8 cellular contexts compared by ENCODE assay signal in genomic region chr10:26556756-26557640, GRCh38.
DNase-seq lines count a peak whose midpoint lies in the region; ATAC-seq, FAIRE-seq and TF ChIP-seq lines count a peak whose summit lies in the region.

No MANE protein-coding gene starts in this region.

- peak; percentile 64 for DNase-seq in activated effector memory CD4-positive, alpha-beta T cell treated with anti-CD3 and anti-CD28 coated beads, Interleukin-2, amount 50 U/mL, for 16 hours
- DNase-seq in activated effector memory CD4-positive, alpha-beta T cell treated with Interleukin-2 at 50 U/mL for 16 hours = no peak
- DNase-seq in HuH-7 (ENCODE audit: low spot score) (peak; percentile 77), RPMI8226 (peak; percentile 29), breast epithelium (ENCODE audit: low spot score in 2 of 2) (no peak), testis (peak; percentile 21)

- 34 to 40% methylated on average over 9 of the region's 9 CpGs for WGBS in testis, 2 donors

- H3K27ac ChIP-seq in breast epithelium (no peak overlapping the region), testis (no peak overlapping the region)

- H3K36me3 ChIP-seq in breast epithelium (no peaks in the 10 kb centered on the region), testis (ENCODE audit: low read depth, missing control alignments) (no peaks in the 10 kb centered on the region)

- H3K4me3 ChIP-seq in breast epithelium = no peak overlapping the region
- no peak overlapping the region for H3K4me3 ChIP-seq in testis

- FAIRE-seq in islet of Langerhans (lab: Jason Lieb, UNC) = peak; percentile 96

- H3K4me1 ChIP-seq in breast epithelium (no peaks in the 10 kb centered on the region), testis (no peaks in the 10 kb centered on the region)

- intact Hi-C loops in breast epithelium (cut with DNase I; ENCODE audit: low total_unique reads) (loop anchor here (5.0 kb wide), 1 partner anchor 250 kb away; no protein-coding TSS in a partner anchor), testis (cut with DNase I; ENCODE audit: low total_unique reads) (no loop called here)

- ATAC-seq in HG03571 (IDR thresholded peaks at IDR 0.05; ENCODE audit: unreplicated experiment) = no peak

- H3K27me3 ChIP-seq in breast epithelium = peaks cover 0 to 3% of the 10 kb centered on the region in 2 donors
- H3K27me3 ChIP-seq in testis = no peaks in the 10 kb centered on the region

- TF ChIP-seq CTCF in breast epithelium (IDR thresholded peaks at IDR 0.05) (peak; percentile 27 to 56 (median 56)), testis (IDR thresholded peaks at IDR 0.05) (peak; percentile 56 to 65 (median 63))

- no peaks in the 10 kb centered on the region for H3K9me3 ChIP-seq in breast epithelium
- H3K9me3 ChIP-seq in testis = no peaks in the 10 kb centered on the region

- TF ChIP-seq POLR2A in breast epithelium (IDR thresholded peaks at IDR 0.05) (no peak), testis (IDR thresholded peaks at IDR 0.05) (no peak)

Comparison
In these comparisons a context has a peak if more than half of its experiments do, and no peak if none do; other contexts are left out.
1. DNase-seq: peak in activated effector memory CD4-positive, alpha-beta T cell treated with anti-CD3 and anti-CD28 coated beads, Interleukin-2, amount 50 U/mL, for 16 hours (single experiment), HuH-7 (single experiment), RPMI8226 (single experiment) and testis (single experiment); none in activated effector memory CD4-positive, alpha-beta T cell treated with Interleukin-2 at 50 U/mL for 16 hours (single experiment) and breast epithelium (0 of 2).